20 cellular contexts compared by ENCODE assay signal in the genomic region with DNA sequence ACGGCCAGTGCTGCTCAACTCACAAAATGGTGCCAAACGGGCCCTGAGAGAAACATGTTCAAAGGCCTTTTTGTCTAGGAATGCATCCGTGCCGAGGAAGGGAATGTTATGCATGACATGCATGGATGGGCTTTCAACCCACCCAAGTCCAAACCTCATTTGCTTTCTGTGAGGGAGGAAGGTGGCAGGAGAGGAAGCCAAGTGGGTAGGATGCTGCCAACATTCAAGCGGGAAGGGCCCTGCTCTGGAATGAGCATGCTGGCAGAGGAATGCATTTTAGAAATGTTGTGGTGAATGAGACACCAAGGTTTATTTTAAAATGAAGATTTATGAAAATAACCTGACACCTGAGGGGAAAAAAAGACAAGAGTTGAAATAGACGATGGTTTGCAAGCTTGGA.
DNase-seq lines count a peak whose midpoint lies in the region; ATAC-seq and TF ChIP-seq lines count a peak whose summit lies in the region.
"Had no signal": no experiment of that assay in that cellular context is flagged by ENCODE, and none has a peak within 500 bp of the region (broad histone marks: within the 10 kb centered on the region; RNA-seq: fewer than 3 reads in every experiment).

No MANE protein-coding gene starts in this region.

- POLR2A ChIA-PET in PC-3 (lab: Charles Lee; ENCODE audit: unreplicated experiment): no interaction called here

- intact Hi-C loops in PC-3 (cut with micrococcal nuclease): loop anchor here (5.0 kb wide), 1 partner anchor 100 kb away; no protein-coding TSS in a partner anchor

- H3K36me3 Mint-ChIP-seq in osteocyte (ENCODE audit: unreplicated experiment): no peaks in the 10 kb centered on the region
- H3K36me3 Mint-ChIP-seq: T-cell had no signal

- no peak for ATAC-seq in PC-3
- ATAC-seq in GM19452 (IDR thresholded peaks at IDR 0.05; ENCODE audit: unreplicated experiment): no peak
- ATAC-seq in HG03378 (IDR thresholded peaks at IDR 0.05; ENCODE audit: unreplicated experiment): no peak
- ATAC-seq: pancreas, Right ventricle myocardium inferior, T-cell had no signal

- no TSS peak for BruUV-seq in PC-3 (replicated peaks; lab: Mats Ljungman, UMichigan)

- peaks cover 71% of the 10 kb centered on the region for H3K4me1 Mint-ChIP-seq in osteocyte (ENCODE audit: unreplicated experiment)
- H3K4me1 Mint-ChIP-seq: T-cell had no signal

- H3K4me3 Mint-ChIP-seq in osteocyte (ENCODE audit: unreplicated experiment): no peak overlapping the region
- H3K4me3 Mint-ChIP-seq: T-cell had no signal

- no peaks in the 10 kb centered on the region for H3F3A ChIP-seq in PC-3 (ENCODE audit: low read length, unreplicated experiment)

- no peaks in the 10 kb centered on the region for H3K79me2 ChIP-seq in PC-3 (ENCODE audit: low read length)

- H3K4me1 ChIP-seq in PC-3 (ENCODE audit: insufficient read depth, low read length): peaks cover 36% of the 10 kb centered on the region
- H3K4me1 ChIP-seq: ascending aorta, left ventricle myocardium inferior, pancreas, vagina had no signal

- TF ChIP-seq CTCF in PC-3 (conservative IDR thresholded peaks at IDR 0.05; ENCODE audit: low read depth, low read length): no peak
- TF ChIP-seq CTCF in epithelial cell of proximal tubule (conservative IDR thresholded peaks at IDR 0.05; ENCODE audit: low read depth, low read length): no peak
- TF ChIP-seq CTCF in osteocyte (IDR thresholded peaks at IDR 0.05): no peak

- H3K4me3 ChIP-seq in PC-3 (ENCODE audit: low read length) (no peak overlapping the region), epithelial cell of proximal tubule (ENCODE audit: low read depth, low read length) (no peak overlapping the region)
- H3K4me3 ChIP-seq: ascending aorta, left ventricle myocardium inferior, pancreas, sigmoid colon, vagina had no signal

- H3K9me3 Mint-ChIP-seq in osteocyte (ENCODE audit: unreplicated experiment): peaks cover 8% of the 10 kb centered on the region

- no peaks in the 10 kb centered on the region for H3K36me3 ChIP-seq in PC-3 (ENCODE audit: low read depth, low read length)
- H3K36me3 ChIP-seq: ascending aorta, left ventricle myocardium inferior, pancreas, sigmoid colon, vagina had no signal

- H3K9me2 ChIP-seq in PC-3 (replicated peaks; ENCODE audit: low read length): no peaks in the 10 kb centered on the region

- CTCF ChIA-PET in PC-3 (lab: Charles Lee): no interaction called here

- H3K4me2 ChIP-seq in PC-3 (ENCODE audit: low read length): no peak overlapping the region

- DNase-seq in EL: peak; percentile 37
- DNase-seq in PC-3: peak; percentile 26
- peak; percentile 47 for DNase-seq in epithelial cell of proximal tubule (ENCODE audit: low read depth)
- DNase-seq in osteocyte (ENCODE audit: extremely low spot score, unreplicated experiment): no peak
- DNase-seq in iPS-NIHi7 (ENCODE audit: extremely low spot score): no peak
- DNase-seq in DMS 273 (lab: John Stamatoyannopoulos, UW; ENCODE audit: unreplicated experiment): no peak
- DNase-seq: activated naive CD4-positive, alpha-beta T cell treated with Interleukin-2 at 50 U/mL for 16 hours; cortex of kidney; foreskin melanocyte; left ventricle myocardium inferior; NCI-H187 treated with DMSO at 0.1 percent for 48 hours; pancreas; sigmoid colon; stimulated activated CD4-positive, alpha-beta T cell treated with anti-CD3 and anti-CD28 coated beads, Interleukin-1b, Interleukin-23, amount 100 ng/mL, for 48 hours; T-cell had no signal

- peak overlapping the region; percentile 15 for H3K27ac Mint-ChIP-seq in osteocyte (ENCODE audit: unreplicated experiment)
- H3K27ac Mint-ChIP-seq: T-cell had no signal

- H3K9me3 ChIP-seq in PC-3 (ENCODE audit: low read length): no peaks in the 10 kb centered on the region
- H3K9me3 ChIP-seq: ascending aorta, left ventricle myocardium inferior, pancreas, sigmoid colon, vagina had no signal

- H3K27me3 ChIP-seq in PC-3 (ENCODE audit: low read length): no peaks in the 10 kb centered on the region
- H3K27me3 ChIP-seq: ascending aorta, pancreas, sigmoid colon, vagina had no signal

- peak overlapping the region; percentile 96 for H3K27ac ChIP-seq in PC-3 (ENCODE audit: low read length)
- H3K27ac ChIP-seq: ascending aorta, left ventricle myocardium inferior, pancreas, vagina had no signal

- H4K20me1 ChIP-seq in PC-3 (ENCODE audit: low read length): no peaks in the 10 kb centered on the region

- no peak overlapping the region for H2AFZ ChIP-seq in PC-3 (ENCODE audit: low read length)

- H3K27me3 Mint-ChIP-seq in osteocyte (ENCODE audit: unreplicated experiment): no peaks in the 10 kb centered on the region

- H3K9ac ChIP-seq in PC-3 (ENCODE audit: low read length): no peak overlapping the region

Comparison
In these comparisons a context has a peak if more than half of its experiments do, and no peak if none do; other contexts are left out.
1. DNase-seq: peak in EL (single experiment), PC-3 (single experiment) and epithelial cell of proximal tubule (single experiment); none in osteocyte (single experiment), iPS-NIHi7 (single experiment) and DMS 273 (single experiment).